24 cellular contexts compared by ENCODE assay signal in the genomic region with DNA sequence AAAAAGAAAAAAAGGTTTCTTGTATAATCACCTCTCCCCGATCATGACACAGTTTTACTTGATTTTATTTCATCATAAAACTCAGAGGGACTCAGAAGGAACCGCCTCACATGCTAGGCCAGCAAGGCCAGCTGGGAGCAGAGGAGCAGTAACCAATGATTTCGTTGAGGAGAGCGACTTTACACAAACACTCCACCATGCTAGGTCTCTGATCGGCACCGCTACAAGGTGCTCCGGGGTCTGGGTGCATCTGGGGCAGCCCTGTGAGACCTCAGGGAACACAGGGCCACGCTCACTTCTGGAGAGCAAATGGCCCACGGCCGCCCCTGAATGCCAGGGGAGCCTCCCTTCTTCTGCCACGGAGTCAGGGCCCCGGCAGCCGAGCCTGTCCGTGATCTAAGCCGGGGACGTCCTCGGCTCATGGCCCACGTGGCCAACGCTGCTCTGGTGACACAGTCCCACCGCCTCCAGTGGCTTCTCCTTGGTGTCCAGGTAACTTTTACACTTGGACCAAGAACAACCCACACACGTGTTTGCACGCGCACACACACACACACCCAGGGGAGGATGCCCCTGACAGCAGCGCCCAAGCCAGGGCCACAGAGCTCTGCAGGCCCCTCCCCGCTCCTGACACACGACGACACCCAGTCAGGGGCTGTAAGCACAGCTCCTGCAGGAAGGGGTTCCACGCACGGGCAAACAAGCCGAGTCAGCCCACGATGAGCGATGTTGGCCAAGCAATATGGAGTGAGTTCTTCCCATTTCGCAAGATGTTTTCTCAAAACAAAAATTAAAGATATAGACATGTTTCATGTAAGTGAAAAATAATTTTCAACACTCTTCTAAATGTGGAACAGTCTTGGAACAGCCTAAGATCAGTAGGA.
DNase-seq lines count a peak whose midpoint lies in the region; ATAC-seq and TF ChIP-seq lines count a peak whose summit lies in the region.
"Had no signal": no experiment of that assay in that cellular context is flagged by ENCODE, and none has a peak within 500 bp of the region (broad histone marks: within the 10 kb centered on the region; RNA-seq: fewer than 3 reads in every experiment).

No MANE protein-coding gene starts in this region.

- no peak overlapping the region for H3K56ac ChIP-seq in mesendoderm (ENCODE audit: low read length)

- H3K27me3 ChIP-seq in left ventricle myocardium inferior (ENCODE audit: low read depth) (peaks cover 75% of the 10 kb centered on the region), Loucy (ENCODE audit: insufficient read depth, low read length, poor library complexity, severe bottlenecking) (no peaks in the 10 kb centered on the region), mesendoderm (ENCODE audit: insufficient read depth, low read length, poor library complexity) (no peaks in the 10 kb centered on the region), sigmoid colon (peaks cover 0 to 12% (median 0%) of the 10 kb centered on the region in 3 donors)
- H3K27me3 ChIP-seq: pancreas, uterus had no signal

- no peak for TF ChIP-seq EP300 in sigmoid colon (IDR thresholded peaks at IDR 0.05)

- H3K9me2 ChIP-seq in Loucy (replicated peaks; ENCODE audit: low read depth, low read length): no peaks in the 10 kb centered on the region

- no peaks in the 10 kb centered on the region for H3K36me3 ChIP-seq in left ventricle myocardium inferior
- H3K36me3 ChIP-seq in Loucy (ENCODE audit: insufficient read depth, low read length): no peaks in the 10 kb centered on the region
- no peaks in the 10 kb centered on the region for H3K36me3 ChIP-seq in mesendoderm (ENCODE audit: control insufficient read depth, insufficient read depth, low read length)
- no peaks in the 10 kb centered on the region for H3K36me3 ChIP-seq in sigmoid colon
- H3K36me3 ChIP-seq: lower lobe of right lung, pancreas, uterus had no signal

- no peak overlapping the region for H2BK120ac ChIP-seq in mesendoderm (ENCODE audit: low read depth, low read length)

- no peaks in the 10 kb centered on the region for H3K79me1 ChIP-seq in mesendoderm (ENCODE audit: low read length)

- no peak overlapping the region for H2BK15ac ChIP-seq in mesendoderm (replicated peaks; ENCODE audit: low read depth)

- H4K5ac ChIP-seq in mesendoderm (ENCODE audit: low read length): no peak overlapping the region

- H3K79me2 ChIP-seq in Loucy (ENCODE audit: insufficient read depth, low read length) (peaks cover 69% of the 10 kb centered on the region), mesendoderm (ENCODE audit: control insufficient read depth, insufficient read depth, low read length) (no peaks in the 10 kb centered on the region)

- ATAC-seq in Right ventricle myocardium inferior (no peak), GM21447 (IDR thresholded peaks at IDR 0.05; ENCODE audit: unreplicated experiment) (no peak)
- ATAC-seq: lower lobe of right lung, pancreas had no signal

- H3K4me2 ChIP-seq in Loucy (ENCODE audit: low read depth, low read length, poor library complexity, severe bottlenecking) (peak overlapping the region; percentile 62), mesendoderm (ENCODE audit: low read length) (no peak overlapping the region)

- H4K8ac ChIP-seq in mesendoderm (ENCODE audit: low read depth, low read length): no peak overlapping the region

- no CpG with 5 or more reads among the region's 33 CpGs for WGBS in mesendoderm (ENCODE audit: extremely low coverage, insufficient coverage, low lambda C conversion rate)
- WGBS in sigmoid colon, 2 donors: 74 to 83% methylated on average over 33 of the region's 33 CpGs
- 76 to 80% methylated on average over 31 to 32 of the region's 33 CpGs for WGBS in lower leg skin, 2 donors

- no peak overlapping the region for H2AK5ac ChIP-seq in mesendoderm (ENCODE audit: low read length)

- TF ChIP-seq POLR2A in sigmoid colon (IDR thresholded peaks at IDR 0.05) (no peak), lower leg skin (IDR thresholded peaks at IDR 0.05) (no peak)

- no peak overlapping the region for H2BK5ac ChIP-seq in mesendoderm (ENCODE audit: low read length)

- H3K4me1 ChIP-seq in left ventricle myocardium inferior (no peaks in the 10 kb centered on the region), Loucy (ENCODE audit: insufficient read depth, low read length, poor library complexity, severe bottlenecking) (peaks cover 45% of the 10 kb centered on the region), mesendoderm (ENCODE audit: control insufficient read depth, low read depth, low read length) (no peaks in the 10 kb centered on the region), sigmoid colon (no peaks in the 10 kb centered on the region)
- H3K4me1 ChIP-seq: lower lobe of right lung, pancreas, uterus had no signal

- H3K9me3 ChIP-seq in left ventricle myocardium inferior (replicated peaks) (no peaks in the 10 kb centered on the region), Loucy (ENCODE audit: insufficient read depth, low read depth, low read length) (no peaks in the 10 kb centered on the region), sigmoid colon (no peaks in the 10 kb centered on the region)
- H3K9me3 ChIP-seq: lower lobe of right lung, pancreas, uterus had no signal

- no peak for TF ChIP-seq CTCF in left ventricle myocardium inferior (IDR thresholded peaks at IDR 0.05; ENCODE audit: borderline replicate concordance)
- TF ChIP-seq CTCF in Loucy (conservative IDR thresholded peaks at IDR 0.05; ENCODE audit: low read length): no peak
- no peak for TF ChIP-seq CTCF in sigmoid colon (IDR thresholded peaks at IDR 0.05)
- TF ChIP-seq CTCF in lower leg skin (IDR thresholded peaks at IDR 0.05): no peak

- H3K9ac ChIP-seq in Loucy (ENCODE audit: low read depth, low read length, poor library complexity, severe bottlenecking) (peak overlapping the region; percentile 60), mesendoderm (ENCODE audit: low read length) (no peak overlapping the region)

- H3K23ac ChIP-seq in mesendoderm (ENCODE audit: low read length): peak overlapping the region; percentile 66

- H3F3A ChIP-seq in Loucy (ENCODE audit: low read depth): 0 out of 2 replicates have a peak, but pooled peaks cover 3% of the 10 kb centered on the region

- H3K18ac ChIP-seq in mesendoderm (ENCODE audit: low read length): no peak overlapping the region

- intact Hi-C loops in Right ventricle myocardium inferior (cut with DNase I): no loop called here
- intact Hi-C loops in left ventricle myocardium inferior (cut with micrococcal nuclease): no loop called here
- intact Hi-C loops in sigmoid colon (cut with DNase I): no loop called here
- intact Hi-C loops in lower leg skin (cut with DNase I; ENCODE audit: low total_unique reads): no loop called here

- no peak overlapping the region for H3K4ac ChIP-seq in mesendoderm (ENCODE audit: low read depth, low read length)

- H3K4me3 ChIP-seq in left ventricle myocardium inferior (no peak overlapping the region), Loucy (ENCODE audit: low read length, poor library complexity, severe bottlenecking) (no peak overlapping the region), mesendoderm (ENCODE audit: low read length) (no peak overlapping the region), sigmoid colon (no peak overlapping the region), lower leg skin (ENCODE audit: low read depth, poor library complexity, severe bottlenecking) (no peak overlapping the region)
- H3K4me3 ChIP-seq: lower lobe of right lung, pancreas, uterus had no signal

- H3K27ac ChIP-seq in left ventricle myocardium inferior (replicated peaks) (no peak overlapping the region), mesendoderm (ENCODE audit: low read depth, low read length) (no peak overlapping the region), sigmoid colon (no peak overlapping the region)
- H3K27ac ChIP-seq: lower lobe of right lung, pancreas, uterus had no signal

- DNase-seq in Right ventricle myocardium inferior (ENCODE audit: missing footprints) (peak; percentile 57), left ventricle myocardium inferior (no peak), mesendoderm (no peak), sigmoid colon (peak; percentile 50), putamen (ENCODE audit: low spot score) (no peak), lower leg skin (ENCODE audit: low spot score in 2 of 2) (no peak)
- DNase-seq: ACHN; activated naive CD4-positive, alpha-beta T cell treated with anti-CD3 and anti-CD28 coated beads, Interleukin-2, amount 50 U/mL, for 16 hours; C1 segment of cervical spinal cord; effector CD4-positive, alpha-beta T cell; foreskin fibroblast; immature natural killer cell; KG1; lower lobe of right lung; NCI-H1048; NCI-H2029; NCI-H2227 treated with DMSO at 0.1 percent for 48 hours; NCI-H774; SHP77 treated with DMSO at 0.1 percent for 48 hours; substantia nigra; uterus had no signal

- no peak overlapping the region for H2AFZ ChIP-seq in Loucy (ENCODE audit: low read length)

- H4K20me1 ChIP-seq in Loucy (ENCODE audit: insufficient read depth, low read length, poor library complexity, severe bottlenecking): no peaks in the 10 kb centered on the region

Comparison
In these comparisons a context has a peak if more than half of its experiments do, and no peak if none do; other contexts are left out.
1. DNase-seq: peak in Right ventricle myocardium inferior (single experiment) and sigmoid colon (single experiment); none in left ventricle myocardium inferior (single experiment), mesendoderm (single experiment), putamen (single experiment) and lower leg skin (0 of 2).